Comparison of ENCODE assay signal across 34 cellular contexts in the genomic region with DNA sequence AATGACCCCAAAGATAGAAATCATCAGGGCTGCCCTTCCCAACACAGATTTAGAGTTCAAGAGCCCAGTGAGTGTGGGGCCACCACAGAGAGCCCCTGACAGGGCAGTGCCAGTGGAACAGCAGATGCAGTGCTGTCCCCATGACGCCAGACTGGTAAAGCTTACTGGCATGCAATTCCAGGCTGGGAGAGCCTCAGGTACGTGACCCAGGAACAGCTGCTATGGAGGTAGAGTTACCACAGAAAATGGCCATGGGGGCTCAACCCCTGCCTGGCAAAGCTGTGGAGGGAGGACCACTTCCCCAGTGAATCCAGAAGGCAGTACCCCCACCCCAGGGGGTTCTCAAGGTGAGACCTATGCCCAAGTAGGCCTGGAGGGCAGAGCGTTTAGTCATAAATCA.
"Had no signal": no experiment of that assay in that cellular context is flagged by ENCODE, and none has a peak within 500 bp of the region (broad histone marks: within the 10 kb centered on the region; RNA-seq: fewer than 3 reads in every experiment).

No MANE protein-coding gene starts in this region.

- H3K9ac ChIP-seq: KMS-11 had no signal

- H3K27me3 ChIP-seq: MG63 had no signal

- H3K36me3 ChIP-seq: MG63 had no signal

- H3K9me3 ChIP-seq: MG63 had no signal

- H3K4me3 ChIP-seq: MG63 had no signal

- H3K4me2 ChIP-seq: KMS-11 had no signal

- DNase-seq: Karpas-422, Kasumi-1, KG1, MG63, MM.1S, MV-4-11, NCI-H1048, NCI-H1092, NCI-H1092 treated with DMSO at 0.1 percent for 48 hours, NCI-H1105, NCI-H1105 treated with DMSO at 0.1 percent for 48 hours, NCI-H1417, NCI-H1417 treated with DMSO at 0.1 percent for 48 hours, NCI-H1436, NCI-H1436 treated with DMSO at 0.1 percent for 48 hours, NCI-H146, NCI-H1694, NCI-H1694 treated with DMSO at 0.1 percent for 48 hours, NCI-H187, NCI-H187 treated with DMSO at 0.1 percent for 48 hours, NCI-H1930, NCI-H2029, NCI-H2029 treated with DMSO at 0.1 percent for 48 hours, NCI-H2081, NCI-H2081 treated with DMSO at 0.1 percent for 48 hours, NCI-H2107, NCI-H2171, NCI-H2171 treated with DMSO at 0.1 percent for 48 hours, NCI-H2227 treated with DMSO at 0.1 percent for 48 hours, NCI-H226, NCI-H345, NCI-H446, NCI-H446 treated with DMSO at 0.1 percent for 48 hours had no signal

- H3K27ac ChIP-seq: KMS-11 had no signal
